Comparison of ENCODE assay signal across 10 cellular contexts in the genomic region with DNA sequence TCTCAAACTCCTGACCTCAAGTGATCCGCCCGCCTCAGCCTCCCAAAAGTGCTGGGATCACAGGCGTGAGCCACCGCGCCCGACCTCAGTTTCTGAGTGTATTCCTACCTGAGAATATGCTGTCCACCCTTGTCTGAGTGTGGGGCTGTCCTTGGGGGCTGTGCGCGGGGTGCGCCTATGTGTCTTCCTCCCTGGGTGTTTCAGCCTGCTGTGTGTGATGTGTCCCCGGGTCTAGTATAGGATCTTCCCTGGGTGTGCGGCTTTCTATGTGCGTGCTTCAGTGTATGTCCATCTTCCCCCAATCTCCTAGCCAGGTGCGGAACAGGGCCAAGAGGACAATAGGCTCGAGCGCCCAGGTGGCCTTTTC. TPM values are rescaled to one million over a fixed set of nuclear protein-coding genes. Genes with fewer than 3 reads are reported as not detected.
DNase-seq lines count a peak whose midpoint lies in the region; ATAC-seq, FAIRE-seq and TF ChIP-seq lines count a peak whose summit lies in the region.
"Had no signal": no experiment of that assay in that cellular context is flagged by ENCODE, and none has a peak within 500 bp of the region (broad histone marks: within the 10 kb centered on the region; RNA-seq: fewer than 3 reads in every experiment).

No MANE protein-coding gene starts in this region.

- H3K18ac ChIP-seq in H1 (ENCODE audit: extremely low read depth, low read length): peak overlapping the region; percentile 89; the same call in 1 of the 2 replicates

- no peak for TF ChIP-seq CTCF in H1 (IDR thresholded peaks at IDR 0.05; ENCODE audit: control extremely low read depth in 1 of 3, insufficient read depth in 1 of 3, low read depth in 1 of 3, low read length in 3 of 3)

- no peak for TF ChIP-seq EP300 in H1 (IDR thresholded peaks at IDR 0.05; ENCODE audit: borderline replicate concordance in 1 of 2, low read depth in 2 of 2, low read length in 2 of 2)

- H3K27me3 Mint-ChIP-seq in stimulated activated naive CD8-positive, alpha-beta T cell treated with anti-CD3 and anti-CD28 coated beads, Interleukin-15, Interleukin-2, amounts not matched to agents 100 ng/mL and 50 ng/mL, for 24 hours: peaks cover 32% of the 10 kb centered on the region
- peaks cover 0 to 76% (median 6%) of the 10 kb centered on the region in 5 donors for H3K27me3 Mint-ChIP-seq in naive thymus-derived CD4-positive, alpha-beta T cell

- H3K4me2 ChIP-seq in H1 (ENCODE audit: insufficient read depth in 1 of 2, low read depth in 2 of 2, low read length in 2 of 2): peak overlapping the region; percentile 71 to 74

- no peaks in the 10 kb centered on the region for H3K36me3 Mint-ChIP-seq in stimulated activated naive CD8-positive, alpha-beta T cell treated with anti-CD3 and anti-CD28 coated beads, Interleukin-15, Interleukin-2, amounts not matched to agents 100 ng/mL and 50 ng/mL, for 24 hours (ENCODE audit: low read depth)
- H3K36me3 Mint-ChIP-seq in naive thymus-derived CD4-positive, alpha-beta T cell: peaks cover 0 to 6% (median 0%) of the 10 kb centered on the region in 5 donors

- POLR2A ChIA-PET in H1 (lab: Charles Lee; ENCODE audit: partially characterized antibody): interaction anchor here (15.7 to 20.4 kb wide), 2 partner anchors 11 to 35 kb away, joined by 283 to 547 read pairs; a partner anchor contains a TSS
- POLR2A ChIA-PET in naive thymus-derived CD4-positive, alpha-beta T cell (lab: Charles Lee): interaction anchor here (0.8 to 57.7 kb wide), 8 partner anchors 9 to 65 kb away, joined by 3 to 1267 read pairs (median 8); a partner anchor contains a TSS

- TF ChIP-seq RAD21 in H1 (IDR thresholded peaks at IDR 0.05 in 1 of 2, conservative IDR thresholded peaks at IDR 0.05 in 1 of 2; ENCODE audit: low read depth in 2 of 2, low read length in 2 of 2): no peak

- H4K91ac ChIP-seq in H1 (replicated peaks; ENCODE audit: insufficient read length, low read length): peak overlapping the region; percentile 50

- H3K14ac ChIP-seq in H1 (ENCODE audit: insufficient read length): no peak overlapping the region

- no peak overlapping the region for H3K23ac ChIP-seq in H1 (ENCODE audit: insufficient read length)

- peak overlapping the region; percentile 44 for H2BK120ac ChIP-seq in H1 (replicated peaks; ENCODE audit: low read depth, low read length)

- H2BK15ac ChIP-seq in H1 (ENCODE audit: low read length): peak overlapping the region; percentile 25; the same call in 1 of the 2 replicates

- peak overlapping the region; percentile 91 for H2AK5ac ChIP-seq in H1 (ENCODE audit: low read depth, low read length)

- intact Hi-C loops in naive thymus-derived CD4-positive, alpha-beta T cell (cut with micrococcal nuclease): no loop called here
- intact Hi-C loops in aorta (cut with DNase I): no loop called here

- CTCF ChIA-PET in H1 (lab: Charles Lee; ENCODE audit: partially characterized antibody): interaction anchor here (1.0 to 12.3 kb wide), 3 partner anchors 14 to 68 kb away, joined by 4 to 143 read pairs (median 6); no protein-coding TSS in a partner anchor
- CTCF ChIA-PET in naive thymus-derived CD4-positive, alpha-beta T cell (lab: Charles Lee): no interaction called here

- H4K5ac ChIP-seq in H1 (ENCODE audit: insufficient read length, low read depth, low read length): peak overlapping the region; percentile 28

- no peaks in the 10 kb centered on the region for H3K9me3 Mint-ChIP-seq in stimulated activated naive CD8-positive, alpha-beta T cell treated with anti-CD3 and anti-CD28 coated beads, Interleukin-15, Interleukin-2, amounts not matched to agents 100 ng/mL and 50 ng/mL, for 24 hours
- H3K9me3 Mint-ChIP-seq in naive thymus-derived CD4-positive, alpha-beta T cell: peaks cover 0 to 1% (median 0%) of the 10 kb centered on the region in 11 donors
- H3K9me3 Mint-ChIP-seq: central memory CD8-positive, alpha-beta T cell had no signal

- 63% methylated on average over 15 of the region's 15 CpGs; no CpG with 5 or more reads in 1 of the 2 experiments for WGBS in H1 (ENCODE audit: extremely low coverage in 1 of 2, insufficient coverage in 1 of 2, insufficient read length in 1 of 2, insufficient replicate concordance in 2 of 2, low coverage in 1 of 2, low lambda C conversion rate in 2 of 2, missing lambda C conversion rate in 1 of 2), 2 experiments
- 68 to 72% methylated on average over 15 of the region's 15 CpGs for WGBS in aorta, 2 donors

- peaks cover 23% of the 10 kb centered on the region for H3K4me1 Mint-ChIP-seq in stimulated activated naive CD8-positive, alpha-beta T cell treated with anti-CD3 and anti-CD28 coated beads, Interleukin-15, Interleukin-2, amounts not matched to agents 100 ng/mL and 50 ng/mL, for 24 hours (ENCODE audit: low read depth)
- H3K4me1 Mint-ChIP-seq in naive thymus-derived CD4-positive, alpha-beta T cell: peaks cover 15 to 48% (median 41%) of the 10 kb centered on the region in 7 donors

- H3K27ac ChIP-seq in H1 (ENCODE audit: low read depth, low read length) (no peak overlapping the region), aorta (ENCODE audit: low read depth in 1 of 2, low read length in 2 of 2) (peak overlapping the region in 1 of 2 donors; percentile 92)
- H3K27ac ChIP-seq in naive thymus-derived CD4-positive, alpha-beta T cell (ENCODE audit: low read depth, low read length): no peak overlapping the region

- no peak for ATAC-seq in stimulated activated naive CD8-positive, alpha-beta T cell treated with anti-CD3 and anti-CD28 coated beads, Interleukin-15, Interleukin-2, amounts not matched to agents 100 U/mL and 50 U/mL, for 24 hours
- no peak for ATAC-seq in naive thymus-derived CD4-positive, alpha-beta T cell
- ATAC-seq in aorta (ENCODE audit: low FRiP score) (no peak), GM21390 (IDR thresholded peaks at IDR 0.05; ENCODE audit: unreplicated experiment) (no peak), GM21529 (IDR thresholded peaks at IDR 0.05; ENCODE audit: unreplicated experiment) (no peak)
- no peak for ATAC-seq in activated CD4-positive, CD25-positive, alpha-beta regulatory T cell treated with anti-CD3 and anti-CD28 coated beads, Interleukin-2, amount 50 U/mL, for 24 hours

- H3K79me1 ChIP-seq in H1 (ENCODE audit: low read depth, low read length): 0 out of 2 replicates have a peak, but pooled peaks cover 2% of the 10 kb centered on the region

- no peak for TF ChIP-seq POLR2A in H1 (IDR thresholded peaks at IDR 0.05; ENCODE audit: control extremely low read depth in 1 of 2, low read depth in 2 of 2, low read length in 2 of 2)

- 0 out of 2 replicates have a peak overlapping the region, but pooled peaks have one; percentile 6 for H2AFZ ChIP-seq in H1 (ENCODE audit: low read length)

- H2BK12ac ChIP-seq in H1 (ENCODE audit: low read depth, low read length): peak overlapping the region; percentile 95; the same call in 1 of the 2 replicates

- H4K20me1 ChIP-seq in H1 (replicated peaks in 1 of 2; ENCODE audit: control insufficient read depth in 1 of 2, insufficient read depth in 2 of 2, low read length in 2 of 2): no peaks in the 10 kb centered on the region

- peak overlapping the region; percentile 66 for H3K4me3 Mint-ChIP-seq in stimulated activated naive CD8-positive, alpha-beta T cell treated with anti-CD3 and anti-CD28 coated beads, Interleukin-15, Interleukin-2, amounts not matched to agents 100 ng/mL and 50 ng/mL, for 24 hours
- peak overlapping the region; percentile 59 to 98 (median 86) for H3K4me3 Mint-ChIP-seq in naive thymus-derived CD4-positive, alpha-beta T cell

- H3K36me3 ChIP-seq in H1 (ENCODE audit: control insufficient read depth in 2 of 4, insufficient read depth in 4 of 4, low read length in 3 of 4) (no peaks in the 10 kb centered on the region), aorta (ENCODE audit: control insufficient read depth in 1 of 2, insufficient read depth in 2 of 2, low read length in 1 of 2) (no peaks in the 10 kb centered on the region)
- H3K36me3 ChIP-seq in naive thymus-derived CD4-positive, alpha-beta T cell (ENCODE audit: control insufficient read depth in 2 of 3, insufficient read depth in 3 of 3, low read length in 3 of 3): no peaks in the 10 kb centered on the region

- H3K27me3 ChIP-seq in H1 (replicated peaks in 1 of 4; ENCODE audit: control insufficient read depth in 3 of 4, extremely low read depth in 1 of 4, insufficient read depth in 3 of 4, low read length in 3 of 4): peaks cover 0 to 5% (median 0%) of the 10 kb centered on the region in 4 experiments; a peak in 4 of 7 replicates
- no peaks in the 10 kb centered on the region for H3K27me3 ChIP-seq in naive thymus-derived CD4-positive, alpha-beta T cell (ENCODE audit: control insufficient read depth in 2 of 2, insufficient read depth in 2 of 2, low read length in 2 of 2)
- H3K27me3 ChIP-seq in aorta (ENCODE audit: control insufficient read depth in 1 of 2, insufficient read depth in 2 of 2, low read length in 1 of 2): no peaks in the 10 kb centered on the region

- H3K4me3 ChIP-seq in H1 (ENCODE audit: extremely low read depth in 1 of 4, insufficient read depth in 2 of 4, low read depth in 3 of 4, low read length in 4 of 4) (peak overlapping the region; percentile 23 to 67 (median 40); a peak in 6 of 8 replicates), aorta (ENCODE audit: low read length in 2 of 2) (peak overlapping the region; percentile 56 to 68)
- H3K4me3 ChIP-seq in naive thymus-derived CD4-positive, alpha-beta T cell (ENCODE audit: low read length): no peak overlapping the region

- peaks cover 6% of the 10 kb centered on the region; the same call in 1 of the 2 replicates for H3K23me2 ChIP-seq in H1 (ENCODE audit: low read depth, low read length)

- H3K56ac ChIP-seq in H1 (replicated peaks; ENCODE audit: insufficient read length, low read depth, low read length): no peak overlapping the region

- H3K9me3 ChIP-seq in H1 (ENCODE audit: insufficient read depth in 2 of 2, low read depth in 1 of 2, low read length in 1 of 2) (no peaks in the 10 kb centered on the region), aorta (ENCODE audit: control insufficient read depth, low read length) (no peaks in the 10 kb centered on the region)
- H3K9me3 ChIP-seq in naive thymus-derived CD4-positive, alpha-beta T cell (ENCODE audit: control insufficient read depth in 2 of 3, low read length in 3 of 3): no peaks in the 10 kb centered on the region

- H4K8ac ChIP-seq in H1 (ENCODE audit: extremely low read depth, insufficient read depth, low read length): peak overlapping the region; percentile 85; the same call in 1 of the 2 replicates

- no peak for FAIRE-seq in H1 (lab: Jason Lieb, UNC)

- H3K4me1 ChIP-seq in H1 (replicated peaks in 1 of 4; ENCODE audit: control insufficient read depth in 3 of 4, insufficient read depth in 4 of 4, low read length in 3 of 4) (peaks cover 7 to 23% (median 16%) of the 10 kb centered on the region in 4 experiments), aorta (ENCODE audit: control insufficient read depth in 1 of 2, insufficient read depth in 2 of 2, low read length in 2 of 2) (peaks cover 0 to 5% of the 10 kb centered on the region in 2 donors)
- peaks cover 0 to 5% of the 10 kb centered on the region in 2 donors for H3K4me1 ChIP-seq in naive thymus-derived CD4-positive, alpha-beta T cell (ENCODE audit: control insufficient read depth in 2 of 2, insufficient read depth in 2 of 2, low read length in 2 of 2)

- peak overlapping the region; percentile 99; the same call in 1 of the 2 replicates for H2BK20ac ChIP-seq in H1 (ENCODE audit: low read length)

- no peak overlapping the region; a peak in 1 of 7 replicates for H3K9ac ChIP-seq in H1 (replicated peaks in 1 of 4; ENCODE audit: extremely low read depth in 1 of 4, low read depth in 3 of 4, low read length in 3 of 4)

- H3K4ac ChIP-seq in H1 (replicated peaks; ENCODE audit: insufficient read length, low read depth, low read length): peak overlapping the region; percentile 97

- no peak for DNase-seq in stimulated activated naive CD8-positive, alpha-beta T cell treated with anti-CD3 and anti-CD28 coated beads, Interleukin-15, Interleukin-2, amounts not matched to agents 100 U/mL and 50 U/mL, for 24 hours
- DNase-seq in H1 (ENCODE audit: low read depth in 1 of 2, low spot score in 2 of 2) (no peak), aorta (no peak)
- no peak for DNase-seq in naive thymus-derived CD4-positive, alpha-beta T cell
- DNase-seq: DND-41 had no signal

- peak overlapping the region; percentile 78 for H3K27ac Mint-ChIP-seq in stimulated activated naive CD8-positive, alpha-beta T cell treated with anti-CD3 and anti-CD28 coated beads, Interleukin-15, Interleukin-2, amounts not matched to agents 100 ng/mL and 50 ng/mL, for 24 hours
- peak overlapping the region in 6 of 9 donors; percentile 48 to 88 (median 67) for H3K27ac Mint-ChIP-seq in naive thymus-derived CD4-positive, alpha-beta T cell

- H3K79me2 ChIP-seq in H1 (ENCODE audit: control insufficient read depth in 1 of 2, insufficient read depth in 2 of 2, low read length in 2 of 2): no peaks in the 10 kb centered on the region; a peak in 1 of 4 replicates

- peak overlapping the region; percentile 75; the same call in 1 of the 2 replicates for H2BK5ac ChIP-seq in H1 (ENCODE audit: low read depth, low read length)

RNA-seq across cellular contexts. Expression of a gene that starts 8.3 kb away (rescaled TPM):
- total RNA-seq in H1 (2021; fragmentation: NEBNext Ultra II Directional; extraction: Animal tissue kit (Norgen Biotek cat#: 25700)): 240 and 252 TPM in 2 replicates
- polyA plus RNA-seq in H1 (2011; rRNA removed) (304 and 490 TPM in 2 replicates), aorta (100 to 1,000 TPM; 349 to 603 TPM)
- polyA plus RNA-seq in H1 (2011; cell fraction: cytosol; rRNA removed): 310 TPM
- polyA plus RNA-seq in H1 (2011; cell fraction: nucleus; rRNA removed): 192 TPM
- polyA plus RNA-seq in H1 (2012, experiment 1 of 2): 135 to 194 TPM (median 157 TPM) in 4 replicates
- 300 TPM for polyA plus RNA-seq in H1 (2012, experiment 2 of 2)
- polyA plus RNA-seq in H1 (2013, experiment 1 of 2): 260 TPM
- 250 TPM for polyA plus RNA-seq in H1 (2013, experiment 2 of 2)
- 30.4 and 61.8 TPM in 2 replicates for polyA minus RNA-seq in H1 (2011; rRNA and poly(A)+ RNA removed)
- polyA minus RNA-seq in H1 (2011; cell fraction: cytosol; rRNA and poly(A)+ RNA removed): 97.4 TPM
- polyA minus RNA-seq in H1 (2011; cell fraction: nucleus; rRNA and poly(A)+ RNA removed): 104 TPM
- 10 to 100 TPM; 14.8 to 89.4 (median 34.1) TPM for total RNA-seq in naive thymus-derived CD4-positive, alpha-beta T cell
- 10 to 100 TPM; 13.0 to 28.3 TPM for polyA plus RNA-seq in naive thymus-derived CD4-positive, alpha-beta T cell
- 100 to 1,000 TPM; 368 to 390 TPM for total RNA-seq in aorta

RNA-seq across cellular contexts. Expression of a gene that starts 36.6 kb away (rescaled TPM):
- total RNA-seq in H1 (2021; fragmentation: NEBNext Ultra II Directional; extraction: Animal tissue kit (Norgen Biotek cat#: 25700)): 6.1 and 7.0 TPM in 2 replicates
- polyA plus RNA-seq in H1 (2011; rRNA removed) (1.8 and 2.3 TPM in 2 replicates), aorta (under 1 TPM in 1 of 2 donors, not detected in 1; 0.50 TPM)
- polyA plus RNA-seq in H1 (2011; cell fraction: cytosol; rRNA removed): 1.8 TPM
- 2.4 TPM for polyA plus RNA-seq in H1 (2011; cell fraction: nucleus; rRNA removed)
- 3.9 to 5.3 TPM (median 4.1 TPM) in 4 replicates for polyA plus RNA-seq in H1 (2012, experiment 1 of 2)
- 3.4 TPM for polyA plus RNA-seq in H1 (2012, experiment 2 of 2)
- polyA plus RNA-seq in H1 (2013, experiment 1 of 2): 3.1 TPM
- 2.9 TPM for polyA plus RNA-seq in H1 (2013, experiment 2 of 2)
- polyA minus RNA-seq in H1 (2011; rRNA and poly(A)+ RNA removed): 3.2 and 4.8 TPM in 2 replicates
- 2.7 TPM for polyA minus RNA-seq in H1 (2011; cell fraction: cytosol; rRNA and poly(A)+ RNA removed)
- 3.8 TPM for polyA minus RNA-seq in H1 (2011; cell fraction: nucleus; rRNA and poly(A)+ RNA removed)
- 10 to 100 TPM in 1 of 5 experiments, 1 to 10 TPM in 1, under 1 TPM in 2, not detected in 1; 0.14 to 65.7 (median 2.5) TPM for total RNA-seq in naive thymus-derived CD4-positive, alpha-beta T cell
- polyA plus RNA-seq in naive thymus-derived CD4-positive, alpha-beta T cell: not detected
- total RNA-seq in aorta: under 1 TPM; 0.42 to 0.96 TPM
